2 cellular contexts compared by ENCODE assay signal in genomic region chr12:132276720-132277373, GRCh38.
TF ChIP-seq lines count a peak whose summit lies in the region.

No MANE protein-coding gene starts in this region.

TF ChIP-seq in HepG2, 621 proteins besides CTCF, POLR2A, EP300 and RAD21:
- no peak for TF ChIP-seq NCOA1 (CRISPR knock-in tag; IDR thresholded peaks at IDR 0.05)
- 0 out of 2 replicates have a peak, but pooled peaks have one; percentile 23 for TF ChIP-seq ZFX (CRISPR knock-in tag; IDR thresholded peaks at IDR 0.05; ENCODE audit: low read depth)
- TF ChIP-seq EZH2 (conservative IDR thresholded peaks at IDR 0.05; ENCODE audit: low read depth, low read length), result 0 out of 2 replicates have a peak, but pooled peaks have one; percentile 71
- TF ChIP-seq ZNF652 (CRISPR knock-in tag; IDR thresholded peaks at IDR 0.05; ENCODE audit: borderline replicate concordance, low read depth), result peak; percentile 56; the same call in 1 of the 2 replicates
- TF ChIP-seq MNT (IDR thresholded peaks at IDR 0.05), result peak; percentile 49

TF ChIP-seq in neural cell, 6 proteins besides CTCF, POLR2A, EP300 and RAD21:
- TF ChIP-seq SMC3 (conservative IDR thresholded peaks at IDR 0.05; ENCODE audit: poor library complexity) (no peak), TAF1 (IDR thresholded peaks at IDR 0.05; ENCODE audit: low read depth) (no peak), POLR2AphosphoS5 (IDR thresholded peaks at IDR 0.05) (no peak), REST (IDR thresholded peaks at IDR 0.05; ENCODE audit: borderline replicate concordance) (no peak), EZH2 (IDR thresholded peaks at IDR 0.05; ENCODE audit: borderline replicate concordance, insufficient read depth, low read length, poor library complexity, severe bottlenecking) (no peak), MXI1 (conservative IDR thresholded peaks at IDR 0.05; ENCODE audit: poor library complexity, severe bottlenecking) (no peak)
